Comparison of ENCODE assay signal across 32 cellular contexts in genomic region chr18:6785001-6785400, GRCh38. TPM values are rescaled to one million over a fixed set of nuclear protein-coding genes. Genes with fewer than 3 reads are reported as not detected.
DNase-seq lines count a peak whose midpoint lies in the region; ATAC-seq, FAIRE-seq and TF ChIP-seq lines count a peak whose summit lies in the region.
"Had no signal": no experiment of that assay in that cellular context is flagged by ENCODE, and none has a peak within 500 bp of the region (broad histone marks: within the 10 kb centered on the region; RNA-seq: fewer than 3 reads in every experiment).

No MANE protein-coding gene starts in this region.

- intact Hi-C loops in Caco-2 (cut with micrococcal nuclease; ENCODE audit: unreplicated experiment) = loop anchor here (10.0 kb wide), 1 partner anchor 100 kb away; no protein-coding TSS in a partner anchor

- H4K20me1 ChIP-seq in astrocyte (ENCODE audit: insufficient read depth, low read length) = no peaks in the 10 kb centered on the region

- H3K9me3 Mint-ChIP-seq in Caco-2 (ENCODE audit: unreplicated experiment) = no peaks in the 10 kb centered on the region
- no peaks in the 10 kb centered on the region for H3K9me3 Mint-ChIP-seq in astrocyte (ENCODE audit: unreplicated experiment)
- H3K9me3 Mint-ChIP-seq in activated T-cell treated with anti-CD3 and anti-CD28 coated beads, Interleukin-2, amount 50 U/mL, for 4 hours = peaks cover 7% of the 10 kb centered on the region

- H3K4me2 ChIP-seq in astrocyte (ENCODE audit: low read length) = no peak overlapping the region
- no peak overlapping the region for H3K4me2 ChIP-seq in mesenchymal stem cell (ENCODE audit: low read length, poor library complexity, severe bottlenecking)

- no peak overlapping the region for H2BK15ac ChIP-seq in mesenchymal stem cell (ENCODE audit: low read depth, poor library complexity, severe bottlenecking)

- ATAC-seq in activated T-cell treated with anti-CD3 and anti-CD28 coated beads, Interleukin-2, amount 50 U/mL, for 4 hours = no peak
- ATAC-seq in GM18867 (IDR thresholded peaks at IDR 0.05; ENCODE audit: unreplicated experiment) (no peak), GM18502 (IDR thresholded peaks at IDR 0.05; ENCODE audit: poor library complexity, unreplicated experiment) (no peak)
- ATAC-seq: GM12878 had no signal

- H3K36me3 ChIP-seq in Caco-2 (ENCODE audit: control insufficient read depth, insufficient read depth, low read length) (no peaks in the 10 kb centered on the region; the same call in 1 of the 2 replicates), astrocyte (ENCODE audit: insufficient read depth, low read length) (no peaks in the 10 kb centered on the region), mesenchymal stem cell (ENCODE audit: control insufficient read depth in 1 of 2, insufficient read depth in 2 of 2, low read depth in 1 of 2, low read length in 2 of 2) (peaks cover 0 to 5% of the 10 kb centered on the region in 2 experiments), Peyer's patch (no peaks in the 10 kb centered on the region)
- H3K36me3 ChIP-seq: ovary, right atrium auricular region, WERI-Rb-1 had no signal

- no peaks in the 10 kb centered on the region for H3K79me2 ChIP-seq in astrocyte (ENCODE audit: insufficient read depth, low read length)

- no peak overlapping the region for H2AK5ac ChIP-seq in mesenchymal stem cell (ENCODE audit: low read length, severe bottlenecking)

- H3K9me3 ChIP-seq in Caco-2 (no peaks in the 10 kb centered on the region), astrocyte (ENCODE audit: insufficient read depth, low read depth, low read length) (no peaks in the 10 kb centered on the region), mesenchymal stem cell (ENCODE audit: control insufficient read depth, low read length) (no peaks in the 10 kb centered on the region), Peyer's patch (no peaks in the 10 kb centered on the region)
- H3K9me3 ChIP-seq: ovary, right atrium auricular region had no signal

- H3K4me3 ChIP-seq in Caco-2 (ENCODE audit: low read depth, low read length) (no peak overlapping the region), astrocyte (ENCODE audit: insufficient read depth, low read depth, low read length) (no peak overlapping the region), mesenchymal stem cell (ENCODE audit: insufficient read depth in 1 of 2, low read depth in 1 of 2, low read length in 2 of 2) (no peak overlapping the region), Peyer's patch (no peak overlapping the region)
- H3K4me3 ChIP-seq: GM12878, ovary, right atrium auricular region had no signal

- CTCF ChIA-PET in Caco-2 (lab: Charles Lee) = no interaction called here

- H3K14ac ChIP-seq in mesenchymal stem cell (ENCODE audit: low read length in 2 of 2) = no peak overlapping the region

- no peak overlapping the region for H3K23ac ChIP-seq in mesenchymal stem cell (ENCODE audit: low read length in 2 of 2)

- H4K8ac ChIP-seq in mesenchymal stem cell (ENCODE audit: low read length) = no peak overlapping the region

- H3K18ac ChIP-seq in mesenchymal stem cell (ENCODE audit: low read depth in 1 of 2, low read length in 2 of 2) = no peak overlapping the region

- no peak overlapping the region for H3K4ac ChIP-seq in mesenchymal stem cell (ENCODE audit: low read depth in 1 of 2, low read length in 2 of 2)

- no peak for TF ChIP-seq POLR2A in Peyer's patch (IDR thresholded peaks at IDR 0.05)

- H3K27ac Mint-ChIP-seq in Caco-2 (ENCODE audit: unreplicated experiment) (peak overlapping the region; percentile 30), astrocyte (ENCODE audit: unreplicated experiment) (peak overlapping the region; percentile 91)
- H3K27ac Mint-ChIP-seq: CD14-positive monocyte, naive B cell had no signal

- 46% methylated on average over 2 of the region's 2 CpGs for WGBS in mesenchymal stem cell

- no TSS peak for BruUV-seq in Caco-2 (replicated peaks; lab: Mats Ljungman, UMichigan)

- no peak for FAIRE-seq in astrocyte (lab: Jason Lieb, UNC)
- FAIRE-seq: colon, GM12878 had no signal

- POLR2A ChIA-PET in Caco-2 (lab: Charles Lee) = no interaction called here

- H3K4me3 Mint-ChIP-seq in Caco-2 (ENCODE audit: unreplicated experiment) = peak overlapping the region; percentile 25
- no peak overlapping the region for H3K4me3 Mint-ChIP-seq in astrocyte (ENCODE audit: unreplicated experiment)
- no peak overlapping the region for H3K4me3 Mint-ChIP-seq in activated T-cell treated with anti-CD3 and anti-CD28 coated beads, Interleukin-2, amount 50 U/mL, for 4 hours
- H3K4me3 Mint-ChIP-seq: CD14-positive monocyte, naive B cell, type B pancreatic cell had no signal

- peaks cover 4% of the 10 kb centered on the region for H3K79me1 ChIP-seq in mesenchymal stem cell (replicated peaks; ENCODE audit: low read length, poor library complexity, severe bottlenecking)

- H3K27ac ChIP-seq in astrocyte (ENCODE audit: low read depth, low read length) = no peak overlapping the region
- H3K27ac ChIP-seq in mesenchymal stem cell (ENCODE audit: low read length, poor library complexity, severe bottlenecking) = peak overlapping the region; percentile 71
- no peak overlapping the region for H3K27ac ChIP-seq in Peyer's patch
- H3K27ac ChIP-seq: right atrium auricular region, WERI-Rb-1 had no signal

- H3K27me3 ChIP-seq in Caco-2 (replicated peaks; ENCODE audit: control insufficient read depth, insufficient read depth, low read length) (no peaks in the 10 kb centered on the region), astrocyte (ENCODE audit: insufficient read depth, low read length) (no peaks in the 10 kb centered on the region), mesenchymal stem cell (ENCODE audit: control insufficient read depth in 1 of 2, insufficient read depth in 1 of 2, low read length in 2 of 2) (no peaks in the 10 kb centered on the region), Peyer's patch (no peaks in the 10 kb centered on the region)
- H3K27me3 ChIP-seq: ovary, right atrium auricular region had no signal

- TF ChIP-seq CTCF in Caco-2 (IDR thresholded peaks at IDR 0.05; ENCODE audit: insufficient read depth in 1 of 2, low read depth in 1 of 2, low read length in 1 of 2, severe bottlenecking in 1 of 2, unreplicated experiment in 1 of 2) = no peak
- TF ChIP-seq CTCF in astrocyte (IDR thresholded peaks at IDR 0.05; ENCODE audit: insufficient read depth, low read depth, low read length) = no peak
- no peak for TF ChIP-seq CTCF in Peyer's patch (IDR thresholded peaks at IDR 0.05)

- no peak overlapping the region for H4K91ac ChIP-seq in mesenchymal stem cell (ENCODE audit: low read length)

- H2BK120ac ChIP-seq in mesenchymal stem cell (ENCODE audit: low read depth, low read length) = no peak overlapping the region

- H3K9ac ChIP-seq in astrocyte (ENCODE audit: low read length) (no peak overlapping the region), mesenchymal stem cell (ENCODE audit: low read length) (no peak overlapping the region)

- no peaks in the 10 kb centered on the region for H3K27me3 Mint-ChIP-seq in Caco-2 (ENCODE audit: insufficient read depth, unreplicated experiment)
- H3K27me3 Mint-ChIP-seq in astrocyte (ENCODE audit: low read depth, unreplicated experiment) = no peaks in the 10 kb centered on the region
- no peaks in the 10 kb centered on the region for H3K27me3 Mint-ChIP-seq in activated T-cell treated with anti-CD3 and anti-CD28 coated beads, Interleukin-2, amount 50 U/mL, for 4 hours (ENCODE audit: low read depth)
- H3K27me3 Mint-ChIP-seq: naive B cell, type B pancreatic cell had no signal

- no peak for DNase-seq in Caco-2
- peak; percentile 37 for DNase-seq in astrocyte (ENCODE audit: low read depth)
- no peak for DNase-seq in mesenchymal stem cell
- DNase-seq in renal cortical epithelial cell (ENCODE audit: low read depth) = peak; percentile 18
- no peak for DNase-seq in activated T-cell treated with anti-CD3 and anti-CD28 coated beads, Interleukin-2, amount 50 U/mL, for 4 hours
- no peak for DNase-seq in Peyer's patch
- DNase-seq: activated CD4-positive, alpha-beta T cell treated with anti-CD3 and anti-CD28 coated beads for 48 hours; activated naive CD4-positive, alpha-beta T cell; activated T-cell treated with anti-CD3 and anti-CD28 coated beads, Interleukin-2, amount 50 U/mL, for 48 hours; effector CD4-positive, alpha-beta T cell; foreskin fibroblast; GOT3; head of caudate nucleus; Kasumi-1; MV-4-11; naive B cell; NCI-H1436 treated with DMSO at 0.1 percent for 48 hours; NCI-H526; NK-92 treated with Interleukin-12 subunit alpha and Interleukin-12 subunit beta, amount 100 ng/mL, for 24 hours; ovary; SHP77 treated with DMSO at 0.1 percent for 48 hours; stimulated activated CD4-positive, alpha-beta T cell treated with anti-CD3 and anti-CD28 coated beads, Interleukin-2, amount 100 ng/mL, for 48 hours; SW 1271; T1000; WERI-Rb-1 had no signal

- no peak overlapping the region for H2BK12ac ChIP-seq in mesenchymal stem cell (ENCODE audit: low read length in 2 of 2)

- H3K4me1 ChIP-seq in Caco-2 = peaks cover 55% of the 10 kb centered on the region
- peaks cover 18% of the 10 kb centered on the region for H3K4me1 ChIP-seq in astrocyte (ENCODE audit: insufficient read depth, low read length)
- peaks cover 8% of the 10 kb centered on the region for H3K4me1 ChIP-seq in mesenchymal stem cell (ENCODE audit: control insufficient read depth, insufficient read depth, low read depth, low read length)
- H3K4me1 ChIP-seq in Peyer's patch = no peaks in the 10 kb centered on the region

- peaks cover 35% of the 10 kb centered on the region for H3K4me1 Mint-ChIP-seq in Caco-2 (ENCODE audit: low read depth, unreplicated experiment)
- H3K4me1 Mint-ChIP-seq in astrocyte (ENCODE audit: low read depth, unreplicated experiment) = peaks cover 36% of the 10 kb centered on the region
- H3K4me1 Mint-ChIP-seq in activated T-cell treated with anti-CD3 and anti-CD28 coated beads, Interleukin-2, amount 50 U/mL, for 4 hours (ENCODE audit: low read depth) = no peaks in the 10 kb centered on the region
- H3K4me1 Mint-ChIP-seq: CD14-positive monocyte, naive B cell had no signal

- H3K36me3 Mint-ChIP-seq in Caco-2 (ENCODE audit: insufficient read depth, unreplicated experiment) = peaks cover 50% of the 10 kb centered on the region
- no peaks in the 10 kb centered on the region for H3K36me3 Mint-ChIP-seq in astrocyte (ENCODE audit: low read depth, unreplicated experiment)
- H3K36me3 Mint-ChIP-seq in activated T-cell treated with anti-CD3 and anti-CD28 coated beads, Interleukin-2, amount 50 U/mL, for 4 hours (ENCODE audit: insufficient read depth) = no peaks in the 10 kb centered on the region
- H3K36me3 Mint-ChIP-seq: CD14-positive monocyte, naive B cell had no signal

- no peak overlapping the region for H2BK5ac ChIP-seq in mesenchymal stem cell (ENCODE audit: low read depth, low read length, poor library complexity, severe bottlenecking)

- H2AFZ ChIP-seq in astrocyte (ENCODE audit: low read depth, low read length) = no peak overlapping the region
- no peak overlapping the region for H2AFZ ChIP-seq in mesenchymal stem cell (ENCODE audit: low read depth, low read length)

RNA-seq across cellular contexts. Expression of gene ARHGAP28, which starts 55.5 kb away (rescaled TPM):
- 92.2 and 118 TPM in 2 replicates for total RNA-seq in Caco-2 (2022)
- 15.5 and 16.6 TPM in 2 replicates for total RNA-seq in astrocyte
- polyA plus RNA-seq in mesenchymal stem cell (2013, experiment 1 of 2) = 8.3 TPM
- 8.3 TPM for polyA plus RNA-seq in mesenchymal stem cell (2013, experiment 2 of 2)
- 0.35 and 1.2 TPM in 2 replicates for total RNA-seq in renal cortical epithelial cell
- not detected for total RNA-seq in activated T-cell treated with anti-CD3 and anti-CD28 coated beads, Interleukin-2, amount 50 U/mL, for 4 hours
- total RNA-seq in Peyer's patch = 10 to 100 TPM in 1 of 4 donors, 1 to 10 TPM in 3; 1.0 to 35.5 (median 3.3) TPM
- total RNA-seq: GM12878 had no signal
- polyA plus RNA-seq: CD14-positive monocyte, GM12878 had no signal

Comparison
In these comparisons a context has a peak if more than half of its experiments do, and no peak if none do; other contexts are left out.
1. DNase-seq: peak in astrocyte (single experiment) and renal cortical epithelial cell (single experiment); none in Caco-2 (0 of 2), mesenchymal stem cell (single experiment), activated T-cell treated with anti-CD3 and anti-CD28 coated beads, Interleukin-2, amount 50 U/mL, for 4 hours (single experiment) and Peyer's patch (0 of 3).